In genomic region chr20:3193806-3194616, GRCh38 we compare ENCODE assay signal across 18 cellular contexts.
"Had no signal": no experiment of that assay in that cellular context is flagged by ENCODE, and none has a peak within 500 bp of the region (broad histone marks: within the 10 kb centered on the region; RNA-seq: fewer than 3 reads in every experiment).

No MANE protein-coding gene starts in this region.

- H3K4me2 ChIP-seq: SK-N-SH, smooth muscle cell had no signal

- H3K9me3 Mint-ChIP-seq: activated CD4-positive, alpha-beta memory T cell treated with anti-CD3 and anti-CD28 coated beads for 36 hours; activated T-helper 17 cell treated with anti-CD3 and anti-CD28 coated beads, Interleukin-2, amount 50 U/mL, for 72 hours; memory B cell; natural killer cell treated with Interleukin-12 subunit alpha and Interleukin-12 subunit beta and Interleukin-15 and Interleukin-18, amount 100 ng/mL, for 72 hours; T-cell had no signal

- H3K27me3 ChIP-seq: adrenal gland, esophagus squamous epithelium, right lobe of liver, tibial artery had no signal

- H3K4me3 ChIP-seq: adrenal gland, coronary artery, esophagus squamous epithelium, left ventricle myocardium inferior, psoas muscle, right lobe of liver, smooth muscle cell, tibial artery had no signal

- H3K27me3 Mint-ChIP-seq: activated CD4-positive, alpha-beta memory T cell treated with anti-CD3 and anti-CD28 coated beads for 36 hours; activated T-helper 17 cell treated with anti-CD3 and anti-CD28 coated beads, Interleukin-2, amount 50 U/mL, for 72 hours; memory B cell; natural killer cell treated with Interleukin-12 subunit alpha and Interleukin-12 subunit beta and Interleukin-15 and Interleukin-18, amount 100 ng/mL, for 72 hours; T-cell had no signal

- H3K27ac ChIP-seq: adrenal gland, coronary artery, esophagus squamous epithelium, left ventricle myocardium inferior, psoas muscle, right lobe of liver, tibial artery had no signal

- H3K27ac Mint-ChIP-seq: activated CD4-positive, alpha-beta memory T cell treated with anti-CD3 and anti-CD28 coated beads for 36 hours; activated T-helper 17 cell treated with anti-CD3 and anti-CD28 coated beads, Interleukin-2, amount 50 U/mL, for 72 hours; memory B cell; natural killer cell treated with Interleukin-12 subunit alpha and Interleukin-12 subunit beta and Interleukin-15 and Interleukin-18, amount 100 ng/mL, for 72 hours; T-cell had no signal

- H3K9ac ChIP-seq: SK-N-SH had no signal

- H3K9me3 ChIP-seq: adrenal gland, esophagus squamous epithelium, left ventricle myocardium inferior, psoas muscle, right lobe of liver, SK-N-SH, tibial artery had no signal

- DNase-seq: activated CD4-positive, alpha-beta memory T cell treated with anti-CD3 and anti-CD28 coated beads for 36 hours; activated naive CD4-positive, alpha-beta T cell treated with Interleukin-2 at 50 U/mL for 16 hours; adrenal gland; central memory CD4-positive, alpha-beta T cell; effector CD8-positive, alpha-beta T cell; esophagus squamous epithelium; left ventricle myocardium inferior; SK-N-SH; T-cell; T1000; tibial artery had no signal

- H3K4me1 ChIP-seq: adrenal gland, esophagus squamous epithelium, psoas muscle, right lobe of liver, tibial artery had no signal

- H3K4me3 Mint-ChIP-seq: activated CD4-positive, alpha-beta memory T cell treated with anti-CD3 and anti-CD28 coated beads for 36 hours; activated T-helper 17 cell treated with anti-CD3 and anti-CD28 coated beads, Interleukin-2, amount 50 U/mL, for 72 hours; memory B cell; natural killer cell treated with Interleukin-12 subunit alpha and Interleukin-12 subunit beta and Interleukin-15 and Interleukin-18, amount 100 ng/mL, for 72 hours; T-cell had no signal
